Comparison of ENCODE assay signal across 1 cellular context in genomic region chr20:19789446-19789845, GRCh38.
TF ChIP-seq lines count a peak whose summit lies in the region.

No MANE protein-coding gene starts in this region.

TF ChIP-seq in GM23338, 12 proteins besides CTCF, POLR2A, EP300 and RAD21 (continued from another document):
- TF ChIP-seq, protein P1, sequence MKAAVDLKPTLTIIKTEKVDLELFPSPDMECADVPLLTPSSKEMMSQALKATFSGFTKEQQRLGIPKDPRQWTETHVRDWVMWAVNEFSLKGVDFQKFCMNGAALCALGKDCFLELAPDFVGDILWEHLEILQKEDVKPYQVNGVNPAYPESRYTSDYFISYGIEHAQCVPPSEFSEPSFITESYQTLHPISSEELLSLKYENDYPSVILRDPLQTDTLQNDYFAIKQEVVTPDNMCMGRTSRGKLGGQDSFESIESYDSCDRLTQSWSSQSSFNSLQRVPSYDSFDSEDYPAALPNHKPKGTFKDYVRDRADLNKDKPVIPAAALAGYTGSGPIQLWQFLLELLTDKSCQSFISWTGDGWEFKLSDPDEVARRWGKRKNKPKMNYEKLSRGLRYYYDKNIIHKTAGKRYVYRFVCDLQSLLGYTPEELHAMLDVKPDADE (IDR thresholded peaks at IDR 0.05), result no peak
- TF ChIP-seq JUNB (IDR thresholded peaks at IDR 0.05; ENCODE audit: unreplicated experiment) (no peak), CREB1 (CRISPR knock-in tag; IDR thresholded peaks at IDR 0.05; ENCODE audit: low read depth) (no peak), STAT1 (IDR thresholded peaks at IDR 0.05; ENCODE audit: unreplicated experiment) (no peak), NANOG (IDR thresholded peaks at IDR 0.05; ENCODE audit: borderline replicate concordance) (no peak), POLR2AphosphoS5 (IDR thresholded peaks at IDR 0.05; ENCODE audit: low read depth) (no peak), ZNF331 (CRISPR knock-in tag; IDR thresholded peaks at IDR 0.05; ENCODE audit: low read depth) (no peak), EZH2phosphoT487 (IDR thresholded peaks at IDR 0.05; ENCODE audit: unreplicated experiment) (no peak), ZNF114 (CRISPR knock-in tag; IDR thresholded peaks at IDR 0.05) (no peak)
- TF ChIP-seq, protein P2, sequence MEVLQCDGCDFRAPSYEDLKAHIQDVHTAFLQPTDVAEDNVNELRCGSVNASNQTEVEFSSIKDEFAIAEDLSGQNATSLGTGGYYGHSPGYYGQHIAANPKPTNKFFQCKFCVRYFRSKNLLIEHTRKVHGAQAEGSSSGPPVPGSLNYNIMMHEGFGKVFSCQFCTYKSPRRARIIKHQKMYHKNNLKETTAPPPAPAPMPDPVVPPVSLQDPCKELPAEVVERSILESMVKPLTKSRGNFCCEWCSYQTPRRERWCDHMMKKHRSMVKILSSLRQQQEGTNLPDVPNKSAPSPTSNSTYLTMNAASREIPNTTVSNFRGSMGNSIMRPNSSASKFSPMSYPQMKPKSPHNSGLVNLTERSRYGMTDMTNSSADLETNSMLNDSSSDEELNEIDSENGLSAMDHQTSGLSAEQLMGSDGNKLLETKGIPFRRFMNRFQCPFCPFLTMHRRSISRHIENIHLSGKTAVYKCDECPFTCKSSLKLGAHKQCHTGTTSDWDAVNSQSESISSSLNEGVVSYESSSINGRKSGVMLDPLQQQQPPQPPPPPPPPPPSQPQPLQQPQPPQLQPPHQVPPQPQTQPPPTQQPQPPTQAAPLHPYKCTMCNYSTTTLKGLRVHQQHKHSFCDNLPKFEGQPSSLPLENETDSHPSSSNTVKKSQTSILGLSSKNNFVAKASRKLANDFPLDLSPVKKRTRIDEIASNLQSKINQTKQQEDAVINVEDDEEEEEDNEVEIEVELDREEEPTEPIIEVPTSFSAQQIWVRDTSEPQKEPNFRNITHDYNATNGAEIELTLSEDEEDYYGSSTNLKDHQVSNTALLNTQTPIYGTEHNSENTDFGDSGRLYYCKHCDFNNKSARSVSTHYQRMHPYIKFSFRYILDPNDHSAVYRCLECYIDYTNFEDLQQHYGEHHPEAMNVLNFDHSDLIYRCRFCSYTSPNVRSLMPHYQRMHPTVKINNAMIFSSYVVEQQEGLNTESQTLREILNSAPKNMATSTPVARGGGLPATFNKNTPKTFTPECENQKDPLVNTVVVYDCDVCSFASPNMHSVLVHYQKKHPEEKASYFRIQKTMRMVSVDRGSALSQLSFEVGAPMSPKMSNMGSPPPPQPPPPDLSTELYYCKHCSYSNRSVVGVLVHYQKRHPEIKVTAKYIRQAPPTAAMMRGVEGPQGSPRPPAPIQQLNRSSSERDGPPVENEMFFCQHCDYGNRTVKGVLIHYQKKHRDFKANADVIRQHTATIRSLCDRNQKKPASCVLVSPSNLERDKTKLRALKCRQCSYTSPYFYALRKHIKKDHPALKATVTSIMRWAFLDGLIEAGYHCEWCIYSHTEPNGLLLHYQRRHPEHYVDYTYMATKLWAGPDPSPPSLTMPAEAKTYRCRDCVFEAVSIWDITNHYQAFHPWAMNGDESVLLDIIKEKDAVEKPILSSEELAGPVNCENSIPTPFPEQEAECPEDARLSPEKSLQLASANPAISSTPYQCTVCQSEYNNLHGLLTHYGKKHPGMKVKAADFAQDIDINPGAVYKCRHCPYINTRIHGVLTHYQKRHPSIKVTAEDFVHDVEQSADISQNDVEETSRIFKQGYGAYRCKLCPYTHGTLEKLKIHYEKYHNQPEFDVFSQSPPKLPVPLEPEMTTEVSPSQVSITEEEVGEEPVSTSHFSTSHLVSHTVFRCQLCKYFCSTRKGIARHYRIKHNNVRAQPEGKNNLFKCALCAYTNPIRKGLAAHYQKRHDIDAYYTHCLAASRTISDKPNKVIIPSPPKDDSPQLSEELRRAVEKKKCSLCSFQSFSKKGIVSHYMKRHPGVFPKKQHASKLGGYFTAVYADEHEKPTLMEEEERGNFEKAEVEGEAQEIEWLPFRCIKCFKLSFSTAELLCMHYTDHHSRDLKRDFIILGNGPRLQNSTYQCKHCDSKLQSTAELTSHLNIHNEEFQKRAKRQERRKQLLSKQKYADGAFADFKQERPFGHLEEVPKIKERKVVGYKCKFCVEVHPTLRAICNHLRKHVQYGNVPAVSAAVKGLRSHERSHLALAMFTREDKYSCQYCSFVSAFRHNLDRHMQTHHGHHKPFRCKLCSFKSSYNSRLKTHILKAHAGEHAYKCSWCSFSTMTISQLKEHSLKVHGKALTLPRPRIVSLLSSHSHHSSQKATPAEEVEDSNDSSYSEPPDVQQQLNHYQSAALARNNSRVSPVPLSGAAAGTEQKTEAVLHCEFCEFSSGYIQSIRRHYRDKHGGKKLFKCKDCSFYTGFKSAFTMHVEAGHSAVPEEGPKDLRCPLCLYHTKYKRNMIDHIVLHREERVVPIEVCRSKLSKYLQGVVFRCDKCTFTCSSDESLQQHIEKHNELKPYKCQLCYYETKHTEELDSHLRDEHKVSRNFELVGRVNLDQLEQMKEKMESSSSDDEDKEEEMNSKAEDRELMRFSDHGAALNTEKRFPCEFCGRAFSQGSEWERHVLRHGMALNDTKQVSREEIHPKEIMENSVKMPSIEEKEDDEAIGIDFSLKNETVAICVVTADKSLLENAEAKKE (CRISPR knock-in tag; IDR thresholded peaks at IDR 0.05), result no peak
- TF ChIP-seq, protein P3, sequence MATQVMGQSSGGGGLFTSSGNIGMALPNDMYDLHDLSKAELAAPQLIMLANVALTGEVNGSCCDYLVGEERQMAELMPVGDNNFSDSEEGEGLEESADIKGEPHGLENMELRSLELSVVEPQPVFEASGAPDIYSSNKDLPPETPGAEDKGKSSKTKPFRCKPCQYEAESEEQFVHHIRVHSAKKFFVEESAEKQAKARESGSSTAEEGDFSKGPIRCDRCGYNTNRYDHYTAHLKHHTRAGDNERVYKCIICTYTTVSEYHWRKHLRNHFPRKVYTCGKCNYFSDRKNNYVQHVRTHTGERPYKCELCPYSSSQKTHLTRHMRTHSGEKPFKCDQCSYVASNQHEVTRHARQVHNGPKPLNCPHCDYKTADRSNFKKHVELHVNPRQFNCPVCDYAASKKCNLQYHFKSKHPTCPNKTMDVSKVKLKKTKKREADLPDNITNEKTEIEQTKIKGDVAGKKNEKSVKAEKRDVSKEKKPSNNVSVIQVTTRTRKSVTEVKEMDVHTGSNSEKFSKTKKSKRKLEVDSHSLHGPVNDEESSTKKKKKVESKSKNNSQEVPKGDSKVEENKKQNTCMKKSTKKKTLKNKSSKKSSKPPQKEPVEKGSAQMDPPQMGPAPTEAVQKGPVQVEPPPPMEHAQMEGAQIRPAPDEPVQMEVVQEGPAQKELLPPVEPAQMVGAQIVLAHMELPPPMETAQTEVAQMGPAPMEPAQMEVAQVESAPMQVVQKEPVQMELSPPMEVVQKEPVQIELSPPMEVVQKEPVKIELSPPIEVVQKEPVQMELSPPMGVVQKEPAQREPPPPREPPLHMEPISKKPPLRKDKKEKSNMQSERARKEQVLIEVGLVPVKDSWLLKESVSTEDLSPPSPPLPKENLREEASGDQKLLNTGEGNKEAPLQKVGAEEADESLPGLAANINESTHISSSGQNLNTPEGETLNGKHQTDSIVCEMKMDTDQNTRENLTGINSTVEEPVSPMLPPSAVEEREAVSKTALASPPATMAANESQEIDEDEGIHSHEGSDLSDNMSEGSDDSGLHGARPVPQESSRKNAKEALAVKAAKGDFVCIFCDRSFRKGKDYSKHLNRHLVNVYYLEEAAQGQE (IDR thresholded peaks at IDR 0.05; ENCODE audit: unreplicated experiment), result no peak
